ENCODE assay signal across 8 cellular contexts in the genomic region with DNA sequence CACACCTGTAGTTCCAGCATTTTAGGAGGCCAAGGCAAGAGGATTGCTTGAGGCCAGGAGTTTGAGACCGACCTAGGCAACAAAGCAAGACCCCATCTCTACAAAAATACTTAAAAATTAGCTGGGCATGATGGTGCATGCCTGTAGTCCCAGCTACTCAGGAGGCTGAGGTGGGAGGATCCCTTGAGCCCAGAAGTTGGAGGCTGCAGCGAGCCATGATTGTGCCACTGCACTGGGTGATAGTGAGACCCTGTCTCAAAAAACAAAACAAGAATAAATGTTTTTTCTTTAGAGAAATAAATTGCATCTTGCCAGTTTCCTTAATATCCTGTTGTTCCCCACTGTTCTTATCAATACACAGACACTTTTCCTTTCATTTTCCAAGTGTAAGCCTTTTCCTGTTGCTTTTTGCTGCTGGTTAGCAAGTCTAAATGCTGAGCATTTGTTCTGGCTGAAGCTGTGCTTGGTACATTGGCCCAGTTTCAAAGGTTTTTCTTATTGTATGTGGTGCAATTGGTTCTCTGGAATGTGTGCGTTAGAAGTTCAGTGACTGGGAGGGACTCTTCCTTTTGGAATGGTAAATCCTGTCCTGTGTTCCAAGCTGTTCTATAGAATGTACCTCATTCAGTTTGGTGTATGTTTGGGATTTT.
DNase-seq lines count a peak whose midpoint lies in the region; FAIRE-seq and TF ChIP-seq lines count a peak whose summit lies in the region.

No MANE protein-coding gene starts in this region.

- no peak overlapping the region for H3K27ac ChIP-seq in astrocyte (ENCODE audit: low read depth, low read length)

- H3K9me3 Mint-ChIP-seq in astrocyte (ENCODE audit: unreplicated experiment), result no peaks in the 10 kb centered on the region

- no peaks in the 10 kb centered on the region for H3K27me3 ChIP-seq in astrocyte (ENCODE audit: insufficient read depth, low read length)

- no peak for FAIRE-seq in astrocyte (lab: Jason Lieb, UNC)

- H2AFZ ChIP-seq in astrocyte (ENCODE audit: low read depth, low read length), result no peak overlapping the region

- H3K4me2 ChIP-seq in astrocyte (ENCODE audit: low read length), result peak overlapping the region; percentile 51

- H3K27me3 Mint-ChIP-seq in astrocyte (ENCODE audit: low read depth, unreplicated experiment), result no peaks in the 10 kb centered on the region

- no peaks in the 10 kb centered on the region for H3K36me3 Mint-ChIP-seq in astrocyte (ENCODE audit: low read depth, unreplicated experiment)

- peaks cover 30% of the 10 kb centered on the region for H3K4me1 ChIP-seq in astrocyte (ENCODE audit: insufficient read depth, low read length)

- no peak overlapping the region for H3K27ac Mint-ChIP-seq in astrocyte (ENCODE audit: unreplicated experiment)

- no peak overlapping the region for H3K4me3 ChIP-seq in astrocyte (ENCODE audit: insufficient read depth, low read depth, low read length)

- H4K20me1 ChIP-seq in astrocyte (ENCODE audit: insufficient read depth, low read length), result peaks cover 84% of the 10 kb centered on the region

- no peak for TF ChIP-seq CTCF in astrocyte (IDR thresholded peaks at IDR 0.05; ENCODE audit: insufficient read depth, low read depth, low read length)

- peaks cover 79% of the 10 kb centered on the region for H3K79me2 ChIP-seq in astrocyte (ENCODE audit: insufficient read depth, low read length)

- no peaks in the 10 kb centered on the region for H3K9me3 ChIP-seq in astrocyte (ENCODE audit: insufficient read depth, low read depth, low read length)

- H3K4me1 Mint-ChIP-seq in astrocyte (ENCODE audit: low read depth, unreplicated experiment), result peaks cover 24% of the 10 kb centered on the region

- no peak overlapping the region for H3K9ac ChIP-seq in astrocyte (ENCODE audit: low read length)

- DNase-seq in EL (peak; percentile 70), astrocyte (ENCODE audit: low read depth) (peak; percentile 81), glomerular visceral epithelial cell (ENCODE audit: extremely low spot score) (peak; percentile 59), pulmonary artery endothelial cell (ENCODE audit: low read depth, low spot score) (peak; percentile 87), SIG-M5 (lab: John Stamatoyannopoulos, UW) (no peak), NCI-H1048 (lab: John Stamatoyannopoulos, UW) (no peak), DMS153 (lab: John Stamatoyannopoulos, UW) (no peak), NCI-H2107 treated with DMSO at 0.1 percent for 48 hours (lab: John Stamatoyannopoulos, UW; ENCODE audit: unreplicated experiment) (no peak)

- H3K36me3 ChIP-seq in astrocyte (ENCODE audit: insufficient read depth, low read length), result no peaks in the 10 kb centered on the region

- H3K4me3 Mint-ChIP-seq in astrocyte (ENCODE audit: unreplicated experiment), result no peak overlapping the region

Comparison
In these comparisons a context has a peak if more than half of its experiments do, and no peak if none do; other contexts are left out.
1. DNase-seq: peak in EL (single experiment), astrocyte (single experiment), glomerular visceral epithelial cell (single experiment) and pulmonary artery endothelial cell (single experiment); none in SIG-M5 (single experiment), NCI-H1048 (single experiment), DMS153 (single experiment) and NCI-H2107 treated with DMSO at 0.1 percent for 48 hours (single experiment).